ENCODE assay signal across 1 cellular context in genomic region chr19:46427518-46427917, GRCh38.
TF ChIP-seq lines count a peak whose summit lies in the region.

No MANE protein-coding gene starts in this region.

TF ChIP-seq in GM23338, 12 proteins besides CTCF, POLR2A, EP300 and RAD21 (continued from another document):
- TF ChIP-seq EZH2phosphoT487 (IDR thresholded peaks at IDR 0.05; ENCODE audit: unreplicated experiment), result no peak
